ENCODE assay signal across 7 cellular contexts in the genomic region with DNA sequence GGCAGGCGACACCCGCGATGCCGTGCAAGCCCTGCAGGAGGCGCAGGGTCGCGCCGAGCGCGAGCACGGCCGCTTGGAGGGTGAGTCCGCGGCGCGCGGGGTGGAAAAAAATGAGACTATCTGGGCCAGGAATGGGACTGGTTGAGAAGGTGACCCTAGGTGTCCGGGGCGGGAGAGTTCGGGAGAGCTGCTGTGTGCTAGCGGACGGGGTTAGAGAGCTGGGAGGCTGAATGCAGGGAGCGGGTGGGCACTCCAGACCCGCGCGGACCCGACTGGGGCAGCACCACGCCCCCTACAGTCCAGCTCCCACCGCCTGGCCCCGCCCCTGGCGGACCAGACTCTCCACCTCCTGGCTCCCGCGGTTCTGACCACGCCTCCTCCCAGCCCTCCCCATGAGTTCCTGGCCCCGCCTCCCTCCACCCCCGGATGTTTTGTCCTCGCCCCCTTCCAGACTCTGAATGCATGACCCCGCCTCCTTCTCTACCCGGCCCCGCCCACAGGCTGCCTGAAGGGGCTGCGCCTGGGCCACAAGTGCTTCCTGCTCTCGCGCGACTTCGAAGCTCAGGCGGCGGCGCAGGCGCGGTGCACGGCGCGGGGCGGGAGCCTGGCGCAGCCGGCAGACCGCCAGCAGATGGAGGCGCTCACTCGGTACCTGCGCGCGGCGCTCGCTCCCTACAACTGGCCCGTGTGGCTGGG. TPM values are rescaled to one million over a fixed set of nuclear protein-coding genes. Genes with fewer than 3 reads are reported as not detected.
A peak's percentile ranks its signal among the peaks of the same experiment; 100 is the strongest.
DNase-seq lines count a peak whose midpoint lies in the region; ATAC-seq and TF ChIP-seq lines count a peak whose summit lies in the region.

No MANE protein-coding gene starts in this region.

- peak overlapping the region; percentile 54 to 63 (median 56) for H3K4me3 ChIP-seq in liver (ENCODE audit: low read depth in 1 of 3, low read length in 3 of 3)

- WGBS in liver: 2% methylated on average over 65 of the region's 65 CpGs

- H3K27ac ChIP-seq in liver (ENCODE audit: low read depth in 1 of 2, low read length in 2 of 2): peak overlapping the region; percentile 55 to 63

- H3K27me3 ChIP-seq in liver (ENCODE audit: control insufficient read depth in 4 of 4, insufficient read depth in 4 of 4, low read length in 3 of 4): peaks cover 0 to 7% (median 3%) of the 10 kb centered on the region in 4 donors

- H3K4me1 ChIP-seq in liver (ENCODE audit: control insufficient read depth in 4 of 4, insufficient read depth in 4 of 4, low read length in 3 of 4): peaks cover 0 to 30% (median 14%) of the 10 kb centered on the region in 4 donors

- ATAC-seq in GM18519 (IDR thresholded peaks at IDR 0.05; ENCODE audit: low FRiP score, unreplicated experiment) (peak; percentile 56), HG03139 (IDR thresholded peaks at IDR 0.05; ENCODE audit: unreplicated experiment) (peak; percentile 62)

- peak overlapping the region in 1 of 2 donors; percentile 26 for H3K9ac ChIP-seq in liver (ENCODE audit: low read depth in 1 of 2, low read length in 2 of 2)

- TF ChIP-seq RAD21 in liver (IDR thresholded peaks at IDR 0.05): peak; percentile 18 to 61

- peak; percentile 56 for TF ChIP-seq CTCF in liver (IDR thresholded peaks at IDR 0.05; ENCODE audit: low read depth, low read length, missing input control)

- no peaks in the 10 kb centered on the region for H3K9me3 ChIP-seq in liver (ENCODE audit: control insufficient read depth in 4 of 4, low read length in 3 of 4)

- H3K36me3 ChIP-seq in liver (ENCODE audit: control insufficient read depth in 4 of 4, insufficient read depth in 3 of 4, low read depth in 1 of 4, low read length in 3 of 4): no peaks in the 10 kb centered on the region

- DNase-seq in NCI-H446 treated with DMSO at 0.1 percent for 48 hours (lab: John Stamatoyannopoulos, UW) (peak; percentile 97), dermis blood vessel endothelial cell (peak; percentile 100)
- DNase-seq in activated CD4-positive, alpha-beta T cell treated with anti-CD3 and anti-CD28 coated beads, Interleukin-2, amount 50 U/mL, for 4 hours: peak; percentile 82 to 84
- DNase-seq in stimulated activated CD4-positive, alpha-beta T cell treated with anti-CD3 and anti-CD28 coated beads, Interleukin-2, amount 100 ng/mL, for 48 hours: peak; percentile 87 to 92

TF ChIP-seq in liver, 16 proteins besides CTCF, POLR2A, EP300 and RAD21:
- TF ChIP-seq, protein P1, sequence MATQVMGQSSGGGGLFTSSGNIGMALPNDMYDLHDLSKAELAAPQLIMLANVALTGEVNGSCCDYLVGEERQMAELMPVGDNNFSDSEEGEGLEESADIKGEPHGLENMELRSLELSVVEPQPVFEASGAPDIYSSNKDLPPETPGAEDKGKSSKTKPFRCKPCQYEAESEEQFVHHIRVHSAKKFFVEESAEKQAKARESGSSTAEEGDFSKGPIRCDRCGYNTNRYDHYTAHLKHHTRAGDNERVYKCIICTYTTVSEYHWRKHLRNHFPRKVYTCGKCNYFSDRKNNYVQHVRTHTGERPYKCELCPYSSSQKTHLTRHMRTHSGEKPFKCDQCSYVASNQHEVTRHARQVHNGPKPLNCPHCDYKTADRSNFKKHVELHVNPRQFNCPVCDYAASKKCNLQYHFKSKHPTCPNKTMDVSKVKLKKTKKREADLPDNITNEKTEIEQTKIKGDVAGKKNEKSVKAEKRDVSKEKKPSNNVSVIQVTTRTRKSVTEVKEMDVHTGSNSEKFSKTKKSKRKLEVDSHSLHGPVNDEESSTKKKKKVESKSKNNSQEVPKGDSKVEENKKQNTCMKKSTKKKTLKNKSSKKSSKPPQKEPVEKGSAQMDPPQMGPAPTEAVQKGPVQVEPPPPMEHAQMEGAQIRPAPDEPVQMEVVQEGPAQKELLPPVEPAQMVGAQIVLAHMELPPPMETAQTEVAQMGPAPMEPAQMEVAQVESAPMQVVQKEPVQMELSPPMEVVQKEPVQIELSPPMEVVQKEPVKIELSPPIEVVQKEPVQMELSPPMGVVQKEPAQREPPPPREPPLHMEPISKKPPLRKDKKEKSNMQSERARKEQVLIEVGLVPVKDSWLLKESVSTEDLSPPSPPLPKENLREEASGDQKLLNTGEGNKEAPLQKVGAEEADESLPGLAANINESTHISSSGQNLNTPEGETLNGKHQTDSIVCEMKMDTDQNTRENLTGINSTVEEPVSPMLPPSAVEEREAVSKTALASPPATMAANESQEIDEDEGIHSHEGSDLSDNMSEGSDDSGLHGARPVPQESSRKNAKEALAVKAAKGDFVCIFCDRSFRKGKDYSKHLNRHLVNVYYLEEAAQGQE (IDR thresholded peaks at IDR 0.05): no peak
- no peak for TF ChIP-seq NR2F2 (IDR thresholded peaks at IDR 0.05)
- TF ChIP-seq, protein P2, sequence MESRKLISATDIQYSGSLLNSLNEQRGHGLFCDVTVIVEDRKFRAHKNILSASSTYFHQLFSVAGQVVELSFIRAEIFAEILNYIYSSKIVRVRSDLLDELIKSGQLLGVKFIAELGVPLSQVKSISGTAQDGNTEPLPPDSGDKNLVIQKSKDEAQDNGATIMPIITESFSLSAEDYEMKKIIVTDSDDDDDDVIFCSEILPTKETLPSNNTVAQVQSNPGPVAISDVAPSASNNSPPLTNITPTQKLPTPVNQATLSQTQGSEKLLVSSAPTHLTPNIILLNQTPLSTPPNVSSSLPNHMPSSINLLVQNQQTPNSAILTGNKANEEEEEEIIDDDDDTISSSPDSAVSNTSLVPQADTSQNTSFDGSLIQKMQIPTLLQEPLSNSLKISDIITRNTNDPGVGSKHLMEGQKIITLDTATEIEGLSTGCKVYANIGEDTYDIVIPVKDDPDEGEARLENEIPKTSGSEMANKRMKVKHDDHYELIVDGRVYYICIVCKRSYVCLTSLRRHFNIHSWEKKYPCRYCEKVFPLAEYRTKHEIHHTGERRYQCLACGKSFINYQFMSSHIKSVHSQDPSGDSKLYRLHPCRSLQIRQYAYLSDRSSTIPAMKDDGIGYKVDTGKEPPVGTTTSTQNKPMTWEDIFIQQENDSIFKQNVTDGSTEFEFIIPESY (IDR thresholded peaks at IDR 0.05): peak; percentile 97
- TF ChIP-seq HNF4G (IDR thresholded peaks at IDR 0.05): no peak
- peak; percentile 52 for TF ChIP-seq SP1 (IDR thresholded peaks at IDR 0.05)
- TF ChIP-seq GABPA (IDR thresholded peaks at IDR 0.05 in 1 of 2, conservative IDR thresholded peaks at IDR 0.05 in 1 of 2): peak in 1 of 2 donors; percentile 72

RNA-seq across cellular contexts. Expression of a gene that starts 1.5 kb away (rescaled TPM):
- total RNA-seq in dermis blood vessel endothelial cell (0.17 and 0.84 TPM in 2 replicates), liver (10 to 100 TPM in 1 of 2 donors, 1 to 10 TPM in 1; 2.6 to 11.0 TPM)
- 1 to 10 TPM; 2.4 to 8.5 TPM for polyA plus RNA-seq in liver

RNA-seq across cellular contexts. Expression of a gene that starts 5.1 kb away (rescaled TPM):
- total RNA-seq in dermis blood vessel endothelial cell (0.09 and 0.17 TPM in 2 replicates), liver (under 1 TPM; 0.17 to 0.28 TPM)
- polyA plus RNA-seq in liver: under 1 TPM in 1 of 2 donors, not detected in 1; 0.06 TPM

RNA-seq across cellular contexts. Expression of a gene that starts 45.6 kb away (rescaled TPM):
- not detected in 2 replicates for total RNA-seq in dermis blood vessel endothelial cell
- total RNA-seq in liver: not detected
- polyA plus RNA-seq in liver: not detected

Comparison
In these comparisons a context has a peak if more than half of its experiments do, and no peak if none do; other contexts are left out.
1. Peak in every context shown above with its lines: DNase-seq, ATAC-seq, H3K4me3 ChIP-seq and H3K27ac ChIP-seq.